28 cellular contexts compared by ENCODE assay signal in genomic region chr5:44679200-44679599, GRCh38.
"Had no signal": no experiment of that assay in that cellular context is flagged by ENCODE, and none has a peak within 500 bp of the region (broad histone marks: within the 10 kb centered on the region; RNA-seq: fewer than 3 reads in every experiment).

No MANE protein-coding gene starts in this region.

- H3K27ac Mint-ChIP-seq: activated CD4-positive, alpha-beta memory T cell treated with anti-CD3 and anti-CD28 coated beads, Interleukin-2, amount 10 ng/mL, durations not matched to agents 7 days and 5 days; activated CD4-positive, alpha-beta T cell treated with anti-CD3 and anti-CD28 coated beads, Interleukin-2, amount 10 ng/mL, durations not matched to agents 7 days and 5 days; activated naive CD4-positive, alpha-beta T cell treated with anti-CD3 and anti-CD28 coated beads, Interleukin-2, amount 10 ng/mL, durations not matched to agents 7 days and 5 days; activated naive CD4-positive, alpha-beta T cell treated with anti-CD3 and anti-CD28 coated beads, Interleukin-2, amount 50 U/mL, for 72 hours; activated naive CD8-positive, alpha-beta T cell treated with anti-CD3 and anti-CD28 coated beads, Interleukin-2, amount 10 ng/mL, durations not matched to agents 7 days and 5 days; activated T-cell treated with anti-CD3 and anti-CD28 coated beads, Interleukin-2, amount 50 U/mL, for 24 hours; activated T-cell treated with anti-CD3 and anti-CD28 coated beads, Interleukin-2, amount 50 U/mL, for 72 hours; dendritic cell treated with granulocyte-macrophage colony-stimulating factor and Interleukin-4, amounts not matched to agents 40 ng/mL and 50 ng/mL, for 4 days; effector memory CD8-positive, alpha-beta T cell; WTC11 had no signal

- H3K4me3 Mint-ChIP-seq: activated CD4-positive, alpha-beta memory T cell treated with anti-CD3 and anti-CD28 coated beads, Interleukin-2, amount 10 ng/mL, durations not matched to agents 7 days and 5 days; activated CD4-positive, alpha-beta T cell treated with anti-CD3 and anti-CD28 coated beads, Interleukin-2, amount 10 ng/mL, durations not matched to agents 7 days and 5 days; activated naive CD4-positive, alpha-beta T cell treated with anti-CD3 and anti-CD28 coated beads, Interleukin-2, amount 10 ng/mL, durations not matched to agents 7 days and 5 days; activated naive CD8-positive, alpha-beta T cell treated with anti-CD3 and anti-CD28 coated beads, Interleukin-2, amount 10 ng/mL, durations not matched to agents 7 days and 5 days; activated T-cell treated with anti-CD3 and anti-CD28 coated beads, Interleukin-2, amount 50 U/mL, for 24 hours; activated T-cell treated with anti-CD3 and anti-CD28 coated beads, Interleukin-2, amount 50 U/mL, for 72 hours; central memory CD8-positive, alpha-beta T cell; dendritic cell treated with granulocyte-macrophage colony-stimulating factor and Interleukin-4, amounts not matched to agents 40 ng/mL and 50 ng/mL, for 4 days; effector memory CD8-positive, alpha-beta T cell; WTC11 had no signal

- H3K9me3 ChIP-seq: gastroesophageal sphincter had no signal

- H3K9me3 Mint-ChIP-seq: activated CD4-positive, alpha-beta memory T cell treated with anti-CD3 and anti-CD28 coated beads, Interleukin-2, amount 10 ng/mL, durations not matched to agents 7 days and 5 days; activated CD4-positive, alpha-beta T cell treated with anti-CD3 and anti-CD28 coated beads, Interleukin-2, amount 10 ng/mL, durations not matched to agents 7 days and 5 days; activated naive CD4-positive, alpha-beta T cell treated with anti-CD3 and anti-CD28 coated beads, Interleukin-2, amount 10 ng/mL, durations not matched to agents 7 days and 5 days; activated T-cell treated with anti-CD3 and anti-CD28 coated beads, Interleukin-2, amount 50 U/mL, for 24 hours had no signal

- DNase-seq: activated CD4-positive, alpha-beta memory T cell treated with anti-CD3 and anti-CD28 coated beads, Interleukin-2, amount 10 ng/mL, durations not matched to agents 7 days and 5 days; activated CD4-positive, alpha-beta T cell treated with anti-CD3 and anti-CD28 coated beads for 1 hour; activated CD4-positive, alpha-beta T cell treated with anti-CD3 and anti-CD28 coated beads for 4 hours; activated CD4-positive, alpha-beta T cell treated with anti-CD3 and anti-CD28 coated beads, Interleukin-2, amount 10 ng/mL, durations not matched to agents 7 days and 5 days; activated CD4-positive, alpha-beta T cell treated with anti-CD3 and anti-CD28 coated beads, Interleukin-2, amount 50 U/mL, for 4 hours; activated CD8-positive, alpha-beta memory T cell treated with anti-CD3 and anti-CD28 coated beads, Interleukin-2, amount 50 U/mL, for 48 hours; activated gamma-delta T cell; activated naive CD4-positive, alpha-beta T cell; activated naive CD4-positive, alpha-beta T cell treated with anti-CD3 and anti-CD28 coated beads, Interleukin-2, amount 10 ng/mL, durations not matched to agents 7 days and 5 days; activated naive CD8-positive, alpha-beta T cell treated with anti-CD3 and anti-CD28 coated beads, Interleukin-2, amount 10 ng/mL, durations not matched to agents 7 days and 5 days; activated T-cell treated with anti-CD3 and anti-CD28 coated beads for 4 hours; activated T-cell treated with anti-CD3 and anti-CD28 coated beads, Interleukin-2, amount 50 U/mL, for 24 hours; activated T-cell treated with anti-CD3 and anti-CD28 coated beads, Interleukin-2, amount 50 U/mL, for 72 hours; brain microvascular endothelial cell; dorsolateral prefrontal cortex; effector memory CD8-positive, alpha-beta T cell; erythroblast; foreskin keratinocyte; heart right ventricle; T-helper 2 cell had no signal

- H3K36me3 Mint-ChIP-seq: activated naive CD4-positive, alpha-beta T cell treated with anti-CD3 and anti-CD28 coated beads, Interleukin-2, amount 10 ng/mL, durations not matched to agents 7 days and 5 days; activated naive CD8-positive, alpha-beta T cell treated with anti-CD3 and anti-CD28 coated beads, Interleukin-2, amount 10 ng/mL, durations not matched to agents 7 days and 5 days; WTC11 had no signal

- H3K27me3 Mint-ChIP-seq: activated CD4-positive, alpha-beta memory T cell treated with anti-CD3 and anti-CD28 coated beads, Interleukin-2, amount 10 ng/mL, durations not matched to agents 7 days and 5 days; activated CD4-positive, alpha-beta T cell treated with anti-CD3 and anti-CD28 coated beads, Interleukin-2, amount 10 ng/mL, durations not matched to agents 7 days and 5 days; activated naive CD4-positive, alpha-beta T cell treated with anti-CD3 and anti-CD28 coated beads, Interleukin-2, amount 10 ng/mL, durations not matched to agents 7 days and 5 days; activated naive CD8-positive, alpha-beta T cell treated with anti-CD3 and anti-CD28 coated beads, Interleukin-2, amount 10 ng/mL, durations not matched to agents 7 days and 5 days; activated T-cell treated with anti-CD3 and anti-CD28 coated beads, Interleukin-2, amount 50 U/mL, for 24 hours; central memory CD8-positive, alpha-beta T cell; dendritic cell treated with granulocyte-macrophage colony-stimulating factor and Interleukin-4, amounts not matched to agents 40 ng/mL and 50 ng/mL, for 4 days; effector memory CD8-positive, alpha-beta T cell had no signal

- H3K27ac ChIP-seq: brain microvascular endothelial cell, coronary artery, dorsolateral prefrontal cortex, esophagus muscularis mucosa, foreskin keratinocyte, gastroesophageal sphincter, heart right ventricle, VCaP had no signal

- H3K4me1 Mint-ChIP-seq: activated CD4-positive, alpha-beta memory T cell treated with anti-CD3 and anti-CD28 coated beads, Interleukin-2, amount 10 ng/mL, durations not matched to agents 7 days and 5 days; activated CD4-positive, alpha-beta T cell treated with anti-CD3 and anti-CD28 coated beads, Interleukin-2, amount 10 ng/mL, durations not matched to agents 7 days and 5 days; activated naive CD4-positive, alpha-beta T cell treated with anti-CD3 and anti-CD28 coated beads, Interleukin-2, amount 10 ng/mL, durations not matched to agents 7 days and 5 days; activated naive CD8-positive, alpha-beta T cell treated with anti-CD3 and anti-CD28 coated beads, Interleukin-2, amount 10 ng/mL, durations not matched to agents 7 days and 5 days; central memory CD8-positive, alpha-beta T cell; WTC11 had no signal

- H3K4me1 ChIP-seq: esophagus muscularis mucosa, foreskin keratinocyte, gastroesophageal sphincter, heart right ventricle had no signal

- ATAC-seq: activated naive CD4-positive, alpha-beta T cell treated with anti-CD3 and anti-CD28 coated beads, Interleukin-2, amount 50 U/mL, for 72 hours; activated T-cell treated with anti-CD3 and anti-CD28 coated beads, Interleukin-2, amount 50 U/mL, for 72 hours; effector memory CD8-positive, alpha-beta T cell; foreskin keratinocyte; gastroesophageal sphincter; heart right ventricle; WTC11 had no signal

- H3K27me3 ChIP-seq: brain microvascular endothelial cell, dorsolateral prefrontal cortex, esophagus muscularis mucosa, foreskin keratinocyte, gastroesophageal sphincter, heart right ventricle had no signal
